Comparison of ENCODE assay signal across 12 cellular contexts in the genomic region with DNA sequence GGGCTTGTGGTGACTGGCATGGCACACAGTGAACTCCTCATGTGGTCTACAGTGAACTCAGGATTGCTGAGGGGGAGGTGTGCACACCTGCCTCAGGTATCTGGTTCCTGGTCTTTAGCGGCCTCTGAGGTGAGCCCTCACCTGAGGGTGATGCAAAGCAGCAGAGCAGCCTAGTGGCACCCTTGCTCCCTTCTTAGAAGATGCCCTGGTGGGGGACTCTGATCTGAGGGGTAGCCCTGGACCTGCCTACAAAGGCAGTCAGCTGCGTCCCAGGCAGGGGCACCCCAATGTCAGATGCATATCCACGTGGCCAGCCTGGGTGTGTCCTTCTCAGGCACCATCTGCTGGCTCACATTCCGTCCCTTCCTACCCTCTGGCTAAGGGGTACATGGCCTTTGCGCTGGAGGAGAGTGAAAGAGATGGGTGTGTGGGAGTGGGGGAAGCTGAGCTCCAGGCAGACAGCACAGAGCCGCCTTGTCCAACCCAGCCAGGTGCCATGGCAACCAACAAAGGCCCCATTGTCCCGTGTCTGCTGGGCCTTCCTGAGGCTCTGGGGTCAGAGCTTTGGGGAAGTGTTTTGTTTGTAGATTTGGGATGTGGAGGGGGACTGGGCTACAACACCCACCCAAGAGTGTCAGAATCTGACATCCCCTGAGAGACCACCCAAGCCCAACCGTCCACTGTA. TPM values are rescaled to one million over a fixed set of nuclear protein-coding genes. Genes with fewer than 3 reads are reported as not detected.
DNase-seq lines count a peak whose midpoint lies in the region; ATAC-seq and TF ChIP-seq lines count a peak whose summit lies in the region.
"Had no signal": no experiment of that assay in that cellular context is flagged by ENCODE, and none has a peak within 500 bp of the region (broad histone marks: within the 10 kb centered on the region; RNA-seq: fewer than 3 reads in every experiment).

No MANE protein-coding gene starts in this region.

- H3K9me3 ChIP-seq in colonic mucosa = no peaks in the 10 kb centered on the region
- H3K9me3 ChIP-seq in Karpas-422 (ENCODE audit: low read length) = no peaks in the 10 kb centered on the region
- H3K9me3 ChIP-seq: ascending aorta, esophagus squamous epithelium had no signal

- H3K4me1 ChIP-seq in colonic mucosa = peaks cover 3% of the 10 kb centered on the region
- H3K4me1 ChIP-seq in Karpas-422 (ENCODE audit: low read length) = peaks cover 8% of the 10 kb centered on the region
- H3K4me1 ChIP-seq: ascending aorta had no signal

- H2AFZ ChIP-seq in Karpas-422 (ENCODE audit: low read length) = no peak overlapping the region

- H3K9ac ChIP-seq in colonic mucosa (ENCODE audit: low read depth in 2 of 2, low read length in 2 of 2) (no peak overlapping the region), Karpas-422 (ENCODE audit: low read length) (no peak overlapping the region)

- no peak for TF ChIP-seq CTCF in colonic mucosa (IDR thresholded peaks at IDR 0.05)

- intact Hi-C loops in colonic mucosa (cut with DNase I) = no loop called here

- no peaks in the 10 kb centered on the region for H3K36me3 ChIP-seq in colonic mucosa
- no peaks in the 10 kb centered on the region for H3K36me3 ChIP-seq in Karpas-422 (ENCODE audit: insufficient read depth, low read length)
- H3K36me3 ChIP-seq: ascending aorta, esophagus squamous epithelium had no signal

- peak; percentile 97 for DNase-seq in Ammon's horn (ENCODE audit: low spot score)
- peak; percentile 39 for DNase-seq in NCI-H146 (lab: John Stamatoyannopoulos, UW)
- peak; percentile 29 for DNase-seq in colonic mucosa
- peak; percentile 93 for DNase-seq in midbrain (lab: John Stamatoyannopoulos, UW)
- DNase-seq in SW 1271 (lab: John Stamatoyannopoulos, UW) = no peak
- DNase-seq in Karpas-422 = no peak
- DNase-seq: esophagus squamous epithelium; NK-92 treated with Interleukin-12 subunit alpha and Interleukin-12 subunit beta, amount 100 ng/mL, for 24 hours; T-helper 2 cell had no signal

- ATAC-seq in GM21360 (IDR thresholded peaks at IDR 0.05; ENCODE audit: unreplicated experiment) (no peak), GM18858 (IDR thresholded peaks at IDR 0.05; ENCODE audit: unreplicated experiment) (no peak)

- no peak overlapping the region for H3K4me2 ChIP-seq in Karpas-422 (ENCODE audit: low read depth, low read length, poor library complexity, severe bottlenecking)

- H3K9me2 ChIP-seq in Karpas-422 (replicated peaks; ENCODE audit: insufficient read depth, low read length) = no peaks in the 10 kb centered on the region

- H3K27me3 ChIP-seq in colonic mucosa (no peaks in the 10 kb centered on the region), Karpas-422 (ENCODE audit: low read length) (0 out of 2 replicates have a peak, but pooled peaks cover 3% of the 10 kb centered on the region)
- H3K27me3 ChIP-seq: ascending aorta had no signal

- no peaks in the 10 kb centered on the region for H4K20me1 ChIP-seq in Karpas-422 (ENCODE audit: insufficient read depth, low read depth, low read length)

- no peak overlapping the region for H3K27ac ChIP-seq in colonic mucosa
- H3K27ac ChIP-seq in Karpas-422 (ENCODE audit: low read length) = no peak overlapping the region
- H3K27ac ChIP-seq: ascending aorta, esophagus squamous epithelium had no signal

- H3K79me2 ChIP-seq in Karpas-422 (ENCODE audit: low read length) = no peaks in the 10 kb centered on the region

- no peak overlapping the region for H3K4me3 ChIP-seq in colonic mucosa
- H3K4me3 ChIP-seq in Karpas-422 (ENCODE audit: low read length) = no peak overlapping the region
- H3K4me3 ChIP-seq: ascending aorta, esophagus squamous epithelium had no signal

RNA-seq across cellular contexts. Expression of a gene that starts 5.8 kb away (rescaled TPM):
- total RNA-seq in colonic mucosa = 10 to 100 TPM; 12.3 to 20.1 TPM
- 3.1 and 6.0 TPM in 2 replicates for total RNA-seq in Karpas-422 (2014; rRNA removed; shearing (Covaris generic); ENCODE audit: low replicate concordance)

RNA-seq across cellular contexts. Expression of a gene that starts 54.3 kb away (rescaled TPM):
- total RNA-seq in colonic mucosa = 10 to 100 TPM; 16.9 to 21.6 TPM
- 8.4 and 12.9 TPM in 2 replicates for total RNA-seq in Karpas-422 (2014; rRNA removed; shearing (Covaris generic); ENCODE audit: low replicate concordance)

Comparison
In these comparisons a context has a peak if more than half of its experiments do, and no peak if none do; other contexts are left out.
1. DNase-seq: peak in Ammon's horn (single experiment), NCI-H146 (single experiment), colonic mucosa (single experiment) and midbrain (single experiment); none in SW 1271 (0 of 2) and Karpas-422 (single experiment).